Comparison of ENCODE assay signal across 15 cellular contexts in genomic region chr5:33659526-33660169, GRCh38.
DNase-seq lines count a peak whose midpoint lies in the region; ATAC-seq, FAIRE-seq and TF ChIP-seq lines count a peak whose summit lies in the region.
"Had no signal": no experiment of that assay in that cellular context is flagged by ENCODE, and none has a peak within 500 bp of the region (broad histone marks: within the 10 kb centered on the region; RNA-seq: fewer than 3 reads in every experiment).

No MANE protein-coding gene starts in this region.

- FAIRE-seq in urothelium cell line (lab: Jason Lieb, UNC), result peak; percentile 55
- FAIRE-seq: A549, H1 had no signal

- TF ChIP-seq CTCF in fibroblast of the aortic adventitia (IDR thresholded peaks at IDR 0.05; ENCODE audit: insufficient read depth, low read length), result no peak

- no peak for ATAC-seq in HG02884 (IDR thresholded peaks at IDR 0.05; ENCODE audit: unreplicated experiment)
- ATAC-seq: A549 had no signal

- no peak overlapping the region for H3K4me3 ChIP-seq in fibroblast of the aortic adventitia (ENCODE audit: low read depth, low read length)
- H3K4me3 ChIP-seq: A549, BLaER1, HAP-1 had no signal

- peak; percentile 17 for DNase-seq in GM03348 (ENCODE audit: low spot score)
- DNase-seq in RPMI7951 (ENCODE audit: low read depth), result peak; percentile 34
- DNase-seq in fibroblast of the aortic adventitia (ENCODE audit: low read depth), result peak; percentile 10
- no peak for DNase-seq in urothelium cell line (ENCODE audit: low spot score)
- no peak for DNase-seq in AML-193 (lab: John Stamatoyannopoulos, UW)
- DNase-seq: Caco-2; CD8-positive, alpha-beta memory T cell; DND-41; GDM1; HFFc6 had no signal

Comparison
In these comparisons a context has a peak if more than half of its experiments do, and no peak if none do; other contexts are left out.
1. DNase-seq: peak in GM03348 (single experiment), RPMI7951 (single experiment) and fibroblast of the aortic adventitia (single experiment); none in urothelium cell line (single experiment) and AML-193 (0 of 2).